ENCODE assay signal across 8 cellular contexts in the genomic region with DNA sequence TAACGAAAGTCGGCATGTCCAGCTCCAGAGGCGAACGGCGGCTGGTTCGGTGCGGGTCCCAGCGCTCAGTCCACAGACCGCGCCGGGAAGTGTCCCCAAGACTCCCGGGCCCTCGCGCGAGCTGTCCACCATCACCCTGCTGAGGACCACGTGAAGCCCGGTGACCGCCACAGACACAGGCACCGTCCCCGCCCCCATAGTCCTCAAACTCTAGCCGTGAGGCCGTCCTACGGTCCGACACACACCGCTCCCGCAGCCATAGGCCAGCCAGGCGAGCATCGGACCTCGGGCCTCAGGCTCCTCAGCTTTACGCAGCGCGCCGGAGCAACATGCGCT. TPM values are rescaled to one million over a fixed set of nuclear protein-coding genes. Genes with fewer than 3 reads are reported as not detected.
DNase-seq lines count a peak whose midpoint lies in the region; ATAC-seq and TF ChIP-seq lines count a peak whose summit lies in the region.

No MANE protein-coding gene starts in this region.

- intact Hi-C loops in CD14-positive monocyte (cut with micrococcal nuclease), result loop anchor here (5.0 to 10.0 kb wide), 3 partner anchors 53 to 98 kb away; a partner anchor contains a TSS

- H3K9me2 ChIP-seq in SU-DHL-6 (replicated peaks; ENCODE audit: insufficient read depth, low read length), result no peaks in the 10 kb centered on the region

- H3K36me3 Mint-ChIP-seq in CD14-positive monocyte (peaks cover 37 to 38% of the 10 kb centered on the region in 2 donors), nephron (ENCODE audit: low read depth) (peaks cover 28% of the 10 kb centered on the region)

- DNase-seq in CD14-positive monocyte (ENCODE audit: low spot score) (no peak), epithelial cell of proximal tubule (ENCODE audit: low read depth) (no peak), dedifferentiated amniotic fluid mesenchymal stem cell (ENCODE audit: extremely low spot score) (no peak), UCSD-AML1 (lab: John Stamatoyannopoulos, UW; ENCODE audit: unreplicated experiment) (no peak)

- H3K9me3 ChIP-seq in SU-DHL-6 (ENCODE audit: insufficient read depth, low read length), result no peaks in the 10 kb centered on the region

- ATAC-seq in GM19043 (IDR thresholded peaks at IDR 0.05; ENCODE audit: low read depth, unreplicated experiment), result peak; percentile 40
- ATAC-seq in HG03108 (IDR thresholded peaks at IDR 0.05; ENCODE audit: unreplicated experiment), result peak; percentile 29

- H3K9ac ChIP-seq in SU-DHL-6 (ENCODE audit: low read length), result peak overlapping the region; percentile 75

- peak overlapping the region; percentile 86 for H3K4me2 ChIP-seq in SU-DHL-6 (ENCODE audit: low read depth, low read length, poor library complexity, severe bottlenecking)

- H3F3A ChIP-seq in SU-DHL-6 (ENCODE audit: insufficient read depth), result no peaks in the 10 kb centered on the region

- TF ChIP-seq CTCF in CD14-positive monocyte (IDR thresholded peaks at IDR 0.05) (no peak), SU-DHL-6 (IDR thresholded peaks at IDR 0.05; ENCODE audit: insufficient read depth, low read length, poor library complexity, severe bottlenecking) (no peak), epithelial cell of proximal tubule (conservative IDR thresholded peaks at IDR 0.05; ENCODE audit: low read depth, low read length) (no peak), nephron (IDR thresholded peaks at IDR 0.05; ENCODE audit: unreplicated experiment in 3 of 3) (no peak)

- H3K9me3 Mint-ChIP-seq in CD14-positive monocyte (no peaks in the 10 kb centered on the region), nephron (no peaks in the 10 kb centered on the region)

- H3K4me3 ChIP-seq in SU-DHL-6 (ENCODE audit: insufficient read depth, low read length, poor library complexity, severe bottlenecking) (peak overlapping the region; percentile 88), epithelial cell of proximal tubule (ENCODE audit: low read depth, low read length) (peak overlapping the region; percentile 95)

- H3K27ac Mint-ChIP-seq in CD14-positive monocyte, result peak overlapping the region; percentile 91 to 98 (median 96)
- peak overlapping the region; percentile 96 to 99 (median 98) for H3K27ac Mint-ChIP-seq in nephron

- H3K79me2 ChIP-seq in SU-DHL-6 (ENCODE audit: insufficient read depth, low read length), result peaks cover 5% of the 10 kb centered on the region; the same call in 1 of the 2 replicates

- no peaks in the 10 kb centered on the region for H3K27me3 ChIP-seq in SU-DHL-6 (ENCODE audit: low read length)

- peaks cover 1 to 5% (median 3%) of the 10 kb centered on the region in 3 donors for H3K27me3 Mint-ChIP-seq in CD14-positive monocyte (ENCODE audit: low read depth in 3 of 3)
- H3K27me3 Mint-ChIP-seq in nephron (ENCODE audit: low read depth), result peaks cover 6% of the 10 kb centered on the region

- H3K4me1 Mint-ChIP-seq in CD14-positive monocyte (peaks cover 14% of the 10 kb centered on the region), nephron (peaks cover 18% of the 10 kb centered on the region)

- H2AFZ ChIP-seq in SU-DHL-6 (ENCODE audit: low read depth, low read length, severe bottlenecking), result peak overlapping the region; percentile 88

- H3K4me3 Mint-ChIP-seq in CD14-positive monocyte, result peak overlapping the region; percentile 92 to 96
- peak overlapping the region; percentile 98 to 99 (median 98) for H3K4me3 Mint-ChIP-seq in nephron

- peaks cover 11% of the 10 kb centered on the region; the same call in 1 of the 2 replicates for H3K36me3 ChIP-seq in SU-DHL-6 (ENCODE audit: low read length)

- peak overlapping the region; percentile 88 for H3K27ac ChIP-seq in SU-DHL-6 (ENCODE audit: low read depth, low read length)

- H4K20me1 ChIP-seq in SU-DHL-6 (ENCODE audit: low read depth, low read length), result no peaks in the 10 kb centered on the region

RNA-seq across cellular contexts. Expression of a gene that starts 0.5 kb away (rescaled TPM):
- 1 to 10 TPM; 4.1 to 4.3 TPM for polyA plus RNA-seq in CD14-positive monocyte
- total RNA-seq in epithelial cell of proximal tubule, result 19.7 and 36.2 TPM in 2 replicates

RNA-seq across cellular contexts. Expression of a gene that starts 10.0 kb away (rescaled TPM):
- polyA plus RNA-seq in CD14-positive monocyte, result 100 to 1,000 TPM; 100 to 114 TPM
- 118 and 128 TPM in 2 replicates for total RNA-seq in epithelial cell of proximal tubule
